8 cellular contexts compared by ENCODE assay signal in the genomic region with DNA sequence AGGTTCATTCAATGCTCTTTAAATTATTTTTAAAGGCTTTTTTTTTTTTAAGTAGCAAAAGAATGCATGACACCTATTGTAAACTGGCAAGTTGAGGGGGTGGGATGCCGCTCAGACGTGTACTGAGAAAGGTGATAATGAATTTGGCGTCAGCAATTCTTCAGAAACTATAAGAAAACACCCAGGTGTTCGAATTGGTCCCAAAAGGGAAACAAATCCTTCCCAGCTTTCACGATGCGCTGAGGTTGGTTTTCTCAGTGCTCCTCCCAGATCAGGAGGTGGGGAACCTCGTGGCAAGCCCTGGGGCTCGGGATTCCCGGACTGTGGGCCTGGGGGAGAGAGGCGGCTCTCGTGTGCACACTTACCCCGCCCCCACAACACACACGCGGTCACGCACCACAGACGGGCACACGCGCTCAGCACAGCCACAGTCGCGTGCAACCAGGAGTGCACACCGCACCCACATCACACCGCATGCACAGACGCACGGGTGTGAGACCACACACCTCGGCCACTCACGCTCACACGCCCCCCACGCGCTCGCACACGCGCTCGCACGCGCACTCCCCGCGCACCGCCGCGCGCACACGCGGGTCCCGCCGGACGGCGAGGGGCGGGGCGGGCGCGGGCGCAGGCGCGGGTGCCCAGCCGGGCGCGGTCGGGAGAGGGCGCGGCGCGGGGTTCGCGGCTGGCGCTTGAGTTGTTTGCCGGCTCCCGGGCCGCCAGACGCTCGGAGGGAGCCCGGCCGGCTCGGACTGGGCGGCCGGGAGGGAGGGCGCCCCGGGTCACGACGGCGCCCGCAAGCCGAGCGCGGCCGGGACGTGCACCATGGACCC. TPM values are rescaled to one million over a fixed set of nuclear protein-coding genes. Genes with fewer than 3 reads are reported as not detected.
A peak's percentile ranks its signal among the peaks of the same experiment; 100 is the strongest.
DNase-seq lines count a peak whose midpoint lies in the region; ATAC-seq and TF ChIP-seq lines count a peak whose summit lies in the region.

A gene with protein sequence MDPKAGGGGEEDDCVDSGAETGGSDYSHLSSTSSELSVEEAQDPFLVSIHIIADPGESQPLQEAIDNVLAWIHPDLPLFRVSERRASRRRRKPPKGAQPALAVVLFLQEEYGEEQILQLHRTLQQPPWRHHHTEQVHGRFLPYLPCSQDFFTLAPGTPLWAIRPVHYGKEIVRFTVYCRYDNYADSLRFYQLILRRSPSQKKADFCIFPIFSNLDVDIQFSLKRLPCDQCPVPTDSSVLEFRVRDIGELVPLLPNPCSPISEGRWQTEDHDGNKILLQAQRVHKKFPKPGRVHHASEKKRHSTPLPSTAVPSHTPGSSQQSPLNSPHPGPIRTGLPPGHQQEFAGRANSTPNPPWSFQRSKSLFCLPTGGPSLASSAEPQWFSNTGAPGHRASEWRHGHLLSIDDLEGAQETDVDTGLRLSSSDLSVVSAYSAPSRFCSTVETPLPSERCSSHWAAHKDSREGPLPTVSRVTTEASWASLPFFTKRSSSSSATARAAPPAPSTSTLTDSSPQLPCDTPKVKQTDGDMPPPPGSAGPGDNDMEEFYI (plus strand): TSS at position 725 of the 836 bp plus-strand sequence. CDS start 104 bp downstream, at position 829.

- H3K4me1 Mint-ChIP-seq in natural killer cell: no peaks in the 10 kb centered on the region

- H3K36me3 Mint-ChIP-seq in natural killer cell: no peaks in the 10 kb centered on the region

- ATAC-seq in HG02642 (IDR thresholded peaks at IDR 0.05; ENCODE audit: poor library complexity, unreplicated experiment) (peak; percentile 86), natural killer cell (peak; percentile 65 to 83 (median 77))

- H3K27me3 Mint-ChIP-seq in natural killer cell (ENCODE audit: low read depth in 2 of 2): peaks cover 40 to 58% of the 10 kb centered on the region in 2 donors

- intact Hi-C loops in natural killer cell (cut with micrococcal nuclease): no loop called here

- peak; percentile 13 for DNase-seq in NCI-H1092 (lab: John Stamatoyannopoulos, UW)
- no peak for DNase-seq in NCI-H1092 treated with DMSO at 0.1 percent for 48 hours (lab: John Stamatoyannopoulos, UW)
- DNase-seq in NCI-H2227 treated with DMSO at 0.1 percent for 48 hours (lab: John Stamatoyannopoulos, UW): peak; percentile 11
- DNase-seq in activated T-cell treated with anti-CD3 and anti-CD28 coated beads, Interleukin-2, amount 50 U/mL, for 48 hours: peak; percentile 67 to 77
- DNase-seq in fibroblast of pulmonary artery (ENCODE audit: low read depth): no peak
- DNase-seq in natural killer cell: peak; percentile 16

- H3K27me3 ChIP-seq in thymus (ENCODE audit: control insufficient read depth, insufficient read depth): peaks cover 20% of the 10 kb centered on the region

- H3K9me3 ChIP-seq in thymus (ENCODE audit: control insufficient read depth): peaks cover 1% of the 10 kb centered on the region

- no peaks in the 10 kb centered on the region for H3K36me3 ChIP-seq in thymus (ENCODE audit: control insufficient read depth, insufficient read depth)

- H3K27ac Mint-ChIP-seq in natural killer cell: no peak within 1 kb of the TSS

- H3K4me1 ChIP-seq in thymus (ENCODE audit: control insufficient read depth, insufficient read depth, low read length): no peaks in the 10 kb centered on the region

- H3K4me3 ChIP-seq in fibroblast of pulmonary artery (replicated peaks; ENCODE audit: low read depth, low read length): peak within 1 kb of the TSS; percentile 61
- peak within 1 kb of the TSS; percentile 65 for H3K4me3 ChIP-seq in thymus (ENCODE audit: low read length)

- no peaks in the 10 kb centered on the region for H3K9me3 Mint-ChIP-seq in natural killer cell

- H3K4me3 Mint-ChIP-seq in natural killer cell: peak within 1 kb of the TSS; percentile 72

- WGBS in thymus: under 1% methylated on average over 86 of the region's 86 CpGs

- peak within 1 kb of the TSS; percentile 20 for H3K27ac ChIP-seq in thymus (ENCODE audit: low read depth)

- TF ChIP-seq CTCF in fibroblast of pulmonary artery (IDR thresholded peaks at IDR 0.05; ENCODE audit: low read length, missing control alignments) (no peak), natural killer cell (IDR thresholded peaks at IDR 0.05) (no peak)

RNA-seq across cellular contexts. Expression of the gene that starts here (rescaled TPM):
- total RNA-seq in natural killer cell: not detected
- 5.2 TPM for polyA plus RNA-seq in thymus

Comparison
In these comparisons a context has a peak if more than half of its experiments do, and no peak if none do; other contexts are left out.
1. DNase-seq: peak in NCI-H1092 (single experiment), NCI-H2227 treated with DMSO at 0.1 percent for 48 hours (single experiment) and activated T-cell treated with anti-CD3 and anti-CD28 coated beads, Interleukin-2, amount 50 U/mL, for 48 hours (2 of 2); none in NCI-H1092 treated with DMSO at 0.1 percent for 48 hours (single experiment) and fibroblast of pulmonary artery (single experiment).
2. Peak in DNase-seq and ATAC-seq in natural killer cell; RNA of the gene not detected or under 1 TPM.